In genomic region chr5:179819296-179820126, GRCh38 we compare ENCODE assay signal across 8 cellular contexts. TPM values are rescaled to one million over a fixed set of nuclear protein-coding genes. Genes with fewer than 3 reads are reported as not detected.
DNase-seq lines count a peak whose midpoint lies in the region; ATAC-seq, FAIRE-seq and TF ChIP-seq lines count a peak whose summit lies in the region.

No MANE protein-coding gene starts in this region.

- H3K27me3 Mint-ChIP-seq in activated T-cell treated with anti-CD3 and anti-CD28 coated beads, Interleukin-2, amount 50 U/mL, for 72 hours (ENCODE audit: low read depth) = no peaks in the 10 kb centered on the region
- no peaks in the 10 kb centered on the region for H3K27me3 Mint-ChIP-seq in nephron (ENCODE audit: low read depth)

- H3K36me3 Mint-ChIP-seq in activated T-cell treated with anti-CD3 and anti-CD28 coated beads, Interleukin-2, amount 50 U/mL, for 72 hours (ENCODE audit: insufficient read depth in 2 of 2) = peaks cover 9 to 12% of the 10 kb centered on the region in 2 donors
- H3K36me3 Mint-ChIP-seq in nephron (ENCODE audit: low read depth) = peaks cover 18% of the 10 kb centered on the region

- DNase-seq in AG08395 (ENCODE audit: low spot score) (peak; percentile 38), GM12892 (ENCODE audit: insufficient read length) (no peak), NAMALWA (ENCODE audit: low spot score) (peak; percentile 46), fibroblast of pulmonary artery (ENCODE audit: low read depth) (peak; percentile 82), ureter (ENCODE audit: low spot score) (peak; percentile 77)
- DNase-seq in activated T-cell treated with anti-CD3 and anti-CD28 coated beads, Interleukin-2, amount 50 U/mL, for 72 hours = peak; percentile 65 to 69

- FAIRE-seq in GM12892 (lab: Jason Lieb, UNC) = peak; percentile 84

- no peaks in the 10 kb centered on the region for H3K9me3 Mint-ChIP-seq in activated T-cell treated with anti-CD3 and anti-CD28 coated beads, Interleukin-2, amount 50 U/mL, for 72 hours
- H3K9me3 Mint-ChIP-seq in nephron = no peaks in the 10 kb centered on the region

- peaks cover 46% of the 10 kb centered on the region for H3K4me1 Mint-ChIP-seq in activated T-cell treated with anti-CD3 and anti-CD28 coated beads, Interleukin-2, amount 50 U/mL, for 72 hours (ENCODE audit: low read depth)
- H3K4me1 Mint-ChIP-seq in nephron = peaks cover 31% of the 10 kb centered on the region

- no peak for TF ChIP-seq POLR2A in GM12892 (IDR thresholded peaks at IDR 0.05; ENCODE audit: low read depth, low read length)

- TF ChIP-seq CTCF in fibroblast of pulmonary artery (IDR thresholded peaks at IDR 0.05; ENCODE audit: low read length, missing control alignments) (no peak), nephron (IDR thresholded peaks at IDR 0.05; ENCODE audit: unreplicated experiment in 3 of 3) (no peak)

- H3K4me3 ChIP-seq in fibroblast of pulmonary artery (replicated peaks; ENCODE audit: low read depth, low read length) = peak overlapping the region; percentile 36

- ATAC-seq in activated T-cell treated with anti-CD3 and anti-CD28 coated beads, Interleukin-2, amount 50 U/mL, for 72 hours (replicated peaks in 1 of 2) = peak; percentile 31 to 38
- no peak for ATAC-seq in GM19324 (IDR thresholded peaks at IDR 0.05; ENCODE audit: low FRiP score, unreplicated experiment)

- peak overlapping the region; percentile 88 to 93 for H3K4me3 Mint-ChIP-seq in activated T-cell treated with anti-CD3 and anti-CD28 coated beads, Interleukin-2, amount 50 U/mL, for 72 hours
- H3K4me3 Mint-ChIP-seq in nephron = peak overlapping the region; percentile 85 to 87 (median 85)

- peak overlapping the region; percentile 91 for H3K27ac Mint-ChIP-seq in activated T-cell treated with anti-CD3 and anti-CD28 coated beads, Interleukin-2, amount 50 U/mL, for 72 hours
- H3K27ac Mint-ChIP-seq in nephron = peak overlapping the region; percentile 85 to 97 (median 92)

RNA-seq across cellular contexts. Expression of gene SQSTM1, which starts 1.2 kb away (rescaled TPM):
- 58.6 TPM for polyA plus RNA-seq in GM12892 (2012; ENCODE audit: missing spikeins)
- 100 to 1,000 TPM; 213 to 226 TPM for total RNA-seq in activated T-cell treated with anti-CD3 and anti-CD28 coated beads, Interleukin-2, amount 50 U/mL, for 72 hours
- 265 TPM for total RNA-seq in ureter

RNA-seq across cellular contexts. Expression of gene MGAT4B, which starts 12.8 kb away (rescaled TPM):
- polyA plus RNA-seq in GM12892 (2012; ENCODE audit: missing spikeins) = 51.3 TPM
- total RNA-seq in activated T-cell treated with anti-CD3 and anti-CD28 coated beads, Interleukin-2, amount 50 U/mL, for 72 hours = 100 to 1,000 TPM; 101 to 108 TPM
- 93.8 TPM for total RNA-seq in ureter

RNA-seq across cellular contexts. Expression of gene LTC4S, which starts 25.7 kb away (rescaled TPM):
- polyA plus RNA-seq in GM12892 (2012; ENCODE audit: missing spikeins) = not detected
- 1 to 10 TPM; 1.5 TPM for total RNA-seq in activated T-cell treated with anti-CD3 and anti-CD28 coated beads, Interleukin-2, amount 50 U/mL, for 72 hours
- total RNA-seq in ureter = 13.7 TPM

RNA-seq across cellular contexts. Expression of gene MRNIP, which starts 39.1 kb away (rescaled TPM):
- polyA plus RNA-seq in GM12892 (2012; ENCODE audit: missing spikeins) = 23.3 TPM
- total RNA-seq in activated T-cell treated with anti-CD3 and anti-CD28 coated beads, Interleukin-2, amount 50 U/mL, for 72 hours = 10 to 100 TPM; 26.4 to 33.3 TPM
- 40.5 TPM for total RNA-seq in ureter
